In genomic region chr17:50877042-50877441, GRCh38 we compare ENCODE assay signal across 4 cellular contexts. TPM values are rescaled to one million over a fixed set of nuclear protein-coding genes. Genes with fewer than 3 reads are reported as not detected.
"Had no signal": no experiment of that assay in that cellular context is flagged by ENCODE, and none has a peak within 500 bp of the region (broad histone marks: within the 10 kb centered on the region; RNA-seq: fewer than 3 reads in every experiment).

No MANE protein-coding gene starts in this region.

RNA-seq across cellular contexts. Expression of gene WFIKKN2, which starts 41.7 kb away (rescaled TPM):
- total RNA-seq: GM23248, GM23338, H4, H7 had no signal
- polyA plus RNA-seq: GM23248, GM23338 had no signal
